ENCODE assay signal across 8 cellular contexts in the genomic region with DNA sequence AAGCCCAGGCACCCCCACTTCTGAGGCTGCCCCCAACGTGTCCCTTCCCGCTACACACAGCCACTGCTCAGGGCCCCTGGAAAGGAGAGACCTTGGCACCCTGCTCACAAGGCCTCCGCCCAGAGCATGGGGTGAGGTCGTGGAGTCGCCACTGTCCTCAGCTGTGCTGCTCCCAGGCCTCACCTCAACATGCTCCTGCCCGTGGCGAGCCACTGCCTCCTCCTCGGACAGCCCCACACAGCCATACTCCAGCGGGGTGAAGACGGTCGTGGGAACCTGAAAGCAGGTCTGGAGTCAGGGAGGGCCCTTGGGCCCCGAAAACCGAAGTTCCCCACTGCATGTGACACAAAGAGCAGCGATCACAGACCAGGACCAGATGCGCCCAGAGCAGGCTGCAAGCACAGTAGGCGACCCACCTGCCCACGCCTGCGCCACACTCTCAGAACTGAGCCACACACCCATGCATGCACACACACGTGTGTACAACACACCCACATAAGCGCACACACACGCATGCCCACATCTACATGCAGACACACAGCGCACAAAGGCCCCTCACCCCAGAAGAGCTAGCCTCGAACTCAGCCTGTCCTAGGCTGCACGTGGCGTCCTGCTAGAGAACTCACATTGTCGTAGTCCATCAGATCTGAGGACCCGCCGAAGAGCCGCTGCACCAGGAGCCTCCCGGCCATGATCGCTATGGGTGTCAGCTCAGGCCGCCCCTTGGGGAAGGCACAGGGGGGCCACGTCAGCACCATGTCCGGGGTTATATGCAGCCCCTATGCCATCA. TPM values are rescaled to one million over a fixed set of nuclear protein-coding genes. Genes with fewer than 3 reads are reported as not detected.
DNase-seq lines count a peak whose midpoint lies in the region; ATAC-seq and TF ChIP-seq lines count a peak whose summit lies in the region.

No MANE protein-coding gene starts in this region.

- H3K27ac ChIP-seq in HUES6 (ENCODE audit: low read depth, low read length) (peak overlapping the region; percentile 92), gastroesophageal sphincter (peak overlapping the region in 3 of 4 donors; percentile 51 to 71 (median 54)), osteoblast (ENCODE audit: low read depth, low read length) (peak overlapping the region; percentile 87)

- H3K4me1 Mint-ChIP-seq in Caco-2 (ENCODE audit: low read depth, unreplicated experiment) = peaks cover 13% of the 10 kb centered on the region

- H3K4me3 ChIP-seq in Caco-2 (ENCODE audit: low read depth, low read length) (no peak overlapping the region), HUES6 (ENCODE audit: low read depth, low read length) (peak overlapping the region; percentile 34), gastroesophageal sphincter (peak overlapping the region in 1 of 2 donors; percentile 24), osteoblast (ENCODE audit: insufficient read depth, low read length) (peak overlapping the region; percentile 29)

- DNase-seq in Caco-2 = peak in 1 of 2 experiments; percentile 31
- DNase-seq in osteoblast (ENCODE audit: insufficient read length, low spot score, missing footprints) = peak; percentile 77
- DNase-seq in globus pallidus (ENCODE audit: low spot score) = no peak
- no peak for DNase-seq in stimulated activated naive CD4-positive, alpha-beta T cell (lab: John Stamatoyannopoulos, UW)
- DNase-seq in 8988T = no peak

- H4K20me1 ChIP-seq in osteoblast (ENCODE audit: insufficient read depth, low read length) = no peaks in the 10 kb centered on the region

- TF ChIP-seq EP300 in gastroesophageal sphincter (IDR thresholded peaks at IDR 0.05) = no peak

- H3K27ac Mint-ChIP-seq in Caco-2 (ENCODE audit: unreplicated experiment) = peak overlapping the region; percentile 100

- H3K4me3 Mint-ChIP-seq in Caco-2 (ENCODE audit: unreplicated experiment) = peak overlapping the region; percentile 72

- no peaks in the 10 kb centered on the region; the same call in 1 of the 2 replicates for H3K36me3 ChIP-seq in Caco-2 (ENCODE audit: control insufficient read depth, insufficient read depth, low read length)
- peaks cover 3% of the 10 kb centered on the region; the same call in 1 of the 2 replicates for H3K36me3 ChIP-seq in HUES6 (ENCODE audit: control insufficient read depth, insufficient read depth, low read length)
- H3K36me3 ChIP-seq in gastroesophageal sphincter = peaks cover 0 to 48% of the 10 kb centered on the region in 2 donors
- H3K36me3 ChIP-seq in osteoblast (ENCODE audit: insufficient read depth, low read length) = peaks cover 5% of the 10 kb centered on the region

- H3K27me3 Mint-ChIP-seq in Caco-2 (ENCODE audit: insufficient read depth, unreplicated experiment) = no peaks in the 10 kb centered on the region

- CTCF ChIA-PET in Caco-2 (lab: Charles Lee) = interaction anchor here (1.1 to 1.4 kb wide), 2 partner anchors 30 to 156 kb away, joined by 3 to 6 read pairs; no protein-coding TSS in a partner anchor

- ATAC-seq in gastroesophageal sphincter = no peak
- ATAC-seq in HG03457 (IDR thresholded peaks at IDR 0.05; ENCODE audit: unreplicated experiment) = no peak

- H3K36me3 Mint-ChIP-seq in Caco-2 (ENCODE audit: insufficient read depth, unreplicated experiment) = peaks cover 24% of the 10 kb centered on the region

- no peaks in the 10 kb centered on the region for H3K9me3 ChIP-seq in Caco-2
- no peaks in the 10 kb centered on the region for H3K9me3 ChIP-seq in HUES6 (ENCODE audit: control insufficient read depth, insufficient read depth, low read depth, low read length)
- no peaks in the 10 kb centered on the region for H3K9me3 ChIP-seq in gastroesophageal sphincter
- no peaks in the 10 kb centered on the region for H3K9me3 ChIP-seq in osteoblast (ENCODE audit: low read depth, low read length)

- BruUV-seq in Caco-2 (replicated peaks; lab: Mats Ljungman, UMichigan) = TSS peak; percentile 68

- intact Hi-C loops in Caco-2 (cut with micrococcal nuclease; ENCODE audit: unreplicated experiment) = loop anchor here (2.0 kb wide), 1 partner anchor 25 kb away; the partner anchor contains the start of genes GNB1L and RTL10

- no peaks in the 10 kb centered on the region for H3K9me3 Mint-ChIP-seq in Caco-2 (ENCODE audit: unreplicated experiment)

- POLR2A ChIA-PET in Caco-2 (lab: Charles Lee) = interaction anchor here (1.1 to 1.3 kb wide), 2 partner anchors 25 to 30 kb away, joined by 5 read pairs; no protein-coding TSS in a partner anchor

- H3K27me3 ChIP-seq in Caco-2 (replicated peaks; ENCODE audit: control insufficient read depth, insufficient read depth, low read length) (no peaks in the 10 kb centered on the region), HUES6 (ENCODE audit: control insufficient read depth, insufficient read depth, low read length) (no peaks in the 10 kb centered on the region), gastroesophageal sphincter (no peaks in the 10 kb centered on the region), osteoblast (ENCODE audit: insufficient read depth, low read length) (no peaks in the 10 kb centered on the region)

- TF ChIP-seq CTCF in Caco-2 (IDR thresholded peaks at IDR 0.05; ENCODE audit: insufficient read depth in 1 of 2, low read depth in 1 of 2, low read length in 1 of 2, severe bottlenecking in 1 of 2, unreplicated experiment in 1 of 2) (no peak), gastroesophageal sphincter (IDR thresholded peaks at IDR 0.05) (no peak), osteoblast (IDR thresholded peaks at IDR 0.05; ENCODE audit: extremely low read depth, low read depth, low read length) (no peak)

- H2AFZ ChIP-seq in osteoblast (ENCODE audit: low read length) = no peak overlapping the region

- no CpG with 5 or more reads among the region's 34 CpGs for WGBS in gastroesophageal sphincter (ENCODE audit: low coverage in 1 of 2), 2 donors

- H3K4me2 ChIP-seq in osteoblast (ENCODE audit: insufficient read depth, low read length) = peak overlapping the region; percentile 68

- no peak for TF ChIP-seq POLR2A in gastroesophageal sphincter (IDR thresholded peaks at IDR 0.05)

- peak overlapping the region; percentile 81 for H3K9ac ChIP-seq in HUES6 (ENCODE audit: low read length)

- H3K4me1 ChIP-seq in Caco-2 (peaks cover 38% of the 10 kb centered on the region), HUES6 (ENCODE audit: control insufficient read depth, insufficient read depth, low read length) (peaks cover 40% of the 10 kb centered on the region), gastroesophageal sphincter (peaks cover 0 to 28% (median 28%) of the 10 kb centered on the region in 3 donors), osteoblast (ENCODE audit: insufficient read depth, low read length) (peaks cover 63% of the 10 kb centered on the region)

- peaks cover 9% of the 10 kb centered on the region for H3K79me2 ChIP-seq in osteoblast (ENCODE audit: insufficient read depth, low read length)

RNA-seq across cellular contexts. Expression of gene GNB1L, which starts 25.5 kb away (rescaled TPM):
- total RNA-seq in Caco-2 (2022) (13.4 and 15.8 TPM in 2 replicates), gastroesophageal sphincter (1 to 10 TPM; 4.8 to 8.7 (median 7.4) TPM), osteoblast (4.0 and 5.6 TPM in 2 replicates)

RNA-seq across cellular contexts. Expression of gene RTL10, which starts 25.5 kb away (rescaled TPM):
- 27.5 and 29.7 TPM in 2 replicates for total RNA-seq in Caco-2 (2022)
- 10 to 100 TPM in 2 of 4 donors, 1 to 10 TPM in 2; 6.6 to 15.9 (median 10.4) TPM for total RNA-seq in gastroesophageal sphincter
- total RNA-seq in osteoblast = 10.3 and 11.9 TPM in 2 replicates
